In the genomic region with DNA sequence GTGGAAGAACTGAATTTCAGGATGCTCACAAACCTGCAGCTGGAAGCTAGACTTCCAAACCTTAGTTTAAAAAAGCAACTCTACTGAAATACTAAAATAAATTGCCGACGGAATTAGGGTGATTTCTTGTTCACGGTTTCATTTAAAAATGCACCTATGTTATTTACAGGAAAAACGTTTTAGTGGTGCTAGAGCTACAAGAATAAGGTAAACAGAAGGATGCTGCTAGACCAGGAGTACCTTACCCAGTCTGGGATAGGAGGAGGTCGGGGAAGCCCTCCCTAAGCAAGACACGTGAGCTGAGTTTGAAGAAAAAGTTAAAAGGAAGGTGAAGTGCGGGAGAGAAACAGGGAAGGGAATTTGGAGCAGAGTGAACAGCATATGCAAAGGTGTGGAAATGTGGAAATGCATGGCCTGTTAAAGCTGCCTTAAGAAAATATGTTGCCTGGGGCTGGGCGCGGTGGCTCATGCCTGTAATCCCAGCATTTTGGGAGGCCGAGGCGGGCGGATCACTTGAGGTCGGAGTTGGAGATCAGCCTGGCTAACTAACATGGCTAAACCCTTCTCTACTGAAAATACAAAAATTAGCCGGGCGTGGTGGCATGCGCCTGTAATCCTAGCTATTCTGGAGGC, we compare ENCODE assay signal across 8 cellular contexts. TPM values are rescaled to one million over a fixed set of nuclear protein-coding genes. Genes with fewer than 3 reads are reported as not detected.
DNase-seq lines count a peak whose midpoint lies in the region; ATAC-seq and TF ChIP-seq lines count a peak whose summit lies in the region.

No MANE protein-coding gene starts in this region.

- H3K4me1 Mint-ChIP-seq in dendritic cell treated with granulocyte-macrophage colony-stimulating factor and Interleukin-4, amounts not matched to agents 40 ng/mL and 50 ng/mL, for 4 days (ENCODE audit: low read depth) = peaks cover 72% of the 10 kb centered on the region
- H3K4me1 Mint-ChIP-seq in naive thymus-derived CD4-positive, alpha-beta T cell = peaks cover 40 to 76% (median 65%) of the 10 kb centered on the region in 7 donors

- H3K36me3 Mint-ChIP-seq in dendritic cell treated with granulocyte-macrophage colony-stimulating factor and Interleukin-4, amounts not matched to agents 40 ng/mL and 50 ng/mL, for 4 days (ENCODE audit: low read depth) = peaks cover 50% of the 10 kb centered on the region
- H3K36me3 Mint-ChIP-seq in naive thymus-derived CD4-positive, alpha-beta T cell = peaks cover 0 to 26% (median 18%) of the 10 kb centered on the region in 5 donors

- H3K4me3 ChIP-seq in A673 (ENCODE audit: low read depth, low read length, poor library complexity, severe bottlenecking) = peak overlapping the region; percentile 90
- peak overlapping the region; percentile 99 for H3K4me3 ChIP-seq in Jurkat, Clone E6-1 (ENCODE audit: low read length)
- H3K4me3 ChIP-seq in naive thymus-derived CD4-positive, alpha-beta T cell (ENCODE audit: low read length) = peak overlapping the region; percentile 91

- H3K27me3 ChIP-seq in A673 (replicated peaks; ENCODE audit: insufficient read depth, low read depth, low read length, poor library complexity) = no peaks in the 10 kb centered on the region
- no peaks in the 10 kb centered on the region for H3K27me3 ChIP-seq in naive thymus-derived CD4-positive, alpha-beta T cell (ENCODE audit: control insufficient read depth in 2 of 2, insufficient read depth in 2 of 2, low read length in 2 of 2)

- BruUV-seq in A673 (replicated peaks; lab: Mats Ljungman, UMichigan) = TSS peak; percentile 59

- DNase-seq in A673 (ENCODE audit: low spot score) (no peak), retina (no peak), Ammon's horn (ENCODE audit: low spot score) (no peak)
- DNase-seq in Jurkat, Clone E6-1 (ENCODE audit: low read depth, low spot score) = no peak
- peak in 1 of 9 donors; percentile 12 for DNase-seq in naive thymus-derived CD4-positive, alpha-beta T cell

- intact Hi-C loops in A673 (cut with micrococcal nuclease; ENCODE audit: unreplicated experiment) = loop anchor here (5.0 kb wide), 1 partner anchor 113 kb away; no protein-coding TSS in a partner anchor
- intact Hi-C loops in dendritic cell treated with granulocyte-macrophage colony-stimulating factor and Interleukin-4, amounts not matched to agents 40 ng/mL and 50 ng/mL, for 4 days (cut with micrococcal nuclease) = no loop called here
- intact Hi-C loops in naive thymus-derived CD4-positive, alpha-beta T cell (cut with micrococcal nuclease) = loop anchor here (1.0 to 10.0 kb wide), 11 partner anchors 70 to 1868 kb away; a partner anchor contains a TSS

- no peaks in the 10 kb centered on the region for H3K9me3 Mint-ChIP-seq in dendritic cell treated with granulocyte-macrophage colony-stimulating factor and Interleukin-4, amounts not matched to agents 40 ng/mL and 50 ng/mL, for 4 days
- H3K9me3 Mint-ChIP-seq in naive thymus-derived CD4-positive, alpha-beta T cell = peaks cover 0 to 8% (median 0%) of the 10 kb centered on the region in 11 donors

- no peaks in the 10 kb centered on the region for H3K9me3 ChIP-seq in A673 (ENCODE audit: low read depth, low read length, poor library complexity, severe bottlenecking)
- no peaks in the 10 kb centered on the region for H3K9me3 ChIP-seq in naive thymus-derived CD4-positive, alpha-beta T cell (ENCODE audit: control insufficient read depth in 2 of 3, low read length in 3 of 3)

- peaks cover 27% of the 10 kb centered on the region for H3K36me3 ChIP-seq in A673 (ENCODE audit: insufficient read depth, low read length, poor library complexity, severe bottlenecking)
- H3K36me3 ChIP-seq in naive thymus-derived CD4-positive, alpha-beta T cell (ENCODE audit: control insufficient read depth in 2 of 3, insufficient read depth in 3 of 3, low read length in 3 of 3) = peaks cover 4 to 27% (median 10%) of the 10 kb centered on the region in 3 experiments

- POLR2A ChIA-PET in A673 (lab: Charles Lee; ENCODE audit: low non-redundant PET) = interaction anchor here (0.6 to 2.2 kb wide), 3 partner anchors 19 to 21 kb away, joined by 3 to 28 read pairs (median 11); a partner anchor contains a TSS
- POLR2A ChIA-PET in naive thymus-derived CD4-positive, alpha-beta T cell (lab: Charles Lee) = interaction anchor here (0.6 to 11.6 kb wide), 23 partner anchors 8 to 872 kb away, joined by 3 to 145 read pairs (median 5); a partner anchor contains a TSS

- peak overlapping the region; percentile 98 for H3K27ac ChIP-seq in A673 (ENCODE audit: low read depth, low read length, poor library complexity, severe bottlenecking)
- peak overlapping the region; percentile 87 for H3K27ac ChIP-seq in naive thymus-derived CD4-positive, alpha-beta T cell (ENCODE audit: low read depth, low read length)

- no peaks in the 10 kb centered on the region for H3K27me3 Mint-ChIP-seq in dendritic cell treated with granulocyte-macrophage colony-stimulating factor and Interleukin-4, amounts not matched to agents 40 ng/mL and 50 ng/mL, for 4 days
- H3K27me3 Mint-ChIP-seq in naive thymus-derived CD4-positive, alpha-beta T cell = no peaks in the 10 kb centered on the region

- ATAC-seq in naive thymus-derived CD4-positive, alpha-beta T cell = no peak
- ATAC-seq in HG03342 (IDR thresholded peaks at IDR 0.05; ENCODE audit: unreplicated experiment) = no peak
- ATAC-seq in GM18517 (IDR thresholded peaks at IDR 0.05; ENCODE audit: unreplicated experiment) = no peak

- CTCF ChIA-PET in A673 (lab: Charles Lee) = no interaction called here
- CTCF ChIA-PET in naive thymus-derived CD4-positive, alpha-beta T cell (lab: Charles Lee) = interaction anchor here (0.5 to 2.2 kb wide), 6 partner anchors 9 to 139 kb away, joined by 3 to 12 read pairs (median 3); no protein-coding TSS in a partner anchor

- TF ChIP-seq CTCF in A673 (conservative IDR thresholded peaks at IDR 0.05; ENCODE audit: low read depth, low read length) = no peak

- H3K4me3 Mint-ChIP-seq in dendritic cell treated with granulocyte-macrophage colony-stimulating factor and Interleukin-4, amounts not matched to agents 40 ng/mL and 50 ng/mL, for 4 days = peak overlapping the region; percentile 93
- peak overlapping the region; percentile 89 to 98 (median 94) for H3K4me3 Mint-ChIP-seq in naive thymus-derived CD4-positive, alpha-beta T cell

- H3K27ac Mint-ChIP-seq in dendritic cell treated with granulocyte-macrophage colony-stimulating factor and Interleukin-4, amounts not matched to agents 40 ng/mL and 50 ng/mL, for 4 days = peak overlapping the region; percentile 99
- peak overlapping the region; percentile 91 to 98 (median 95) for H3K27ac Mint-ChIP-seq in naive thymus-derived CD4-positive, alpha-beta T cell

- H3K4me1 ChIP-seq in A673 (ENCODE audit: insufficient read depth, low read length, poor library complexity, severe bottlenecking) = peaks cover 61% of the 10 kb centered on the region
- peaks cover 17 to 33% of the 10 kb centered on the region in 2 donors for H3K4me1 ChIP-seq in naive thymus-derived CD4-positive, alpha-beta T cell (ENCODE audit: control insufficient read depth in 2 of 2, insufficient read depth in 2 of 2, low read length in 2 of 2)

RNA-seq across cellular contexts. Expression of a gene that starts 1.4 kb away (rescaled TPM):
- 2,291 and 2,484 TPM in 2 replicates for total RNA-seq in A673 (2021)
- 1,687 TPM for polyA plus RNA-seq in Jurkat, Clone E6-1 (2012; ENCODE audit: insufficient read depth, insufficient read length)
- 1,000 to 10,000 TPM in 2 of 5 experiments, 100 to 1,000 TPM in 3; 684 to 3,858 (median 993) TPM for total RNA-seq in naive thymus-derived CD4-positive, alpha-beta T cell
- polyA plus RNA-seq in naive thymus-derived CD4-positive, alpha-beta T cell = 1,000 to 10,000 TPM; 2,587 to 3,203 TPM

RNA-seq across cellular contexts. Expression of a gene that starts 18.7 kb away (rescaled TPM):
- total RNA-seq in A673 (2021) = 5.3 and 8.6 TPM in 2 replicates
- 0.55 TPM for polyA plus RNA-seq in Jurkat, Clone E6-1 (2012; ENCODE audit: insufficient read depth, insufficient read length)
- 1 to 10 TPM in 2 of 5 experiments, under 1 TPM in 2, not detected in 1; 0.49 to 7.1 (median 0.75) TPM for total RNA-seq in naive thymus-derived CD4-positive, alpha-beta T cell
- polyA plus RNA-seq in naive thymus-derived CD4-positive, alpha-beta T cell = 1 to 10 TPM in 1 of 2 donors, under 1 TPM in 1; 0.83 to 1.4 TPM

RNA-seq across cellular contexts. Expression of a gene that starts 51.5 kb away (rescaled TPM):
- 21.9 and 26.9 TPM in 2 replicates for total RNA-seq in A673 (2021)
- 8.6 TPM for polyA plus RNA-seq in Jurkat, Clone E6-1 (2012; ENCODE audit: insufficient read depth, insufficient read length)
- 1 to 10 TPM in 1 of 5 experiments, under 1 TPM in 1, not detected in 3; 0.49 to 1.9 TPM for total RNA-seq in naive thymus-derived CD4-positive, alpha-beta T cell
- not detected for polyA plus RNA-seq in naive thymus-derived CD4-positive, alpha-beta T cell
